Comparison of ENCODE assay signal across 2 cellular contexts in the genomic region with DNA sequence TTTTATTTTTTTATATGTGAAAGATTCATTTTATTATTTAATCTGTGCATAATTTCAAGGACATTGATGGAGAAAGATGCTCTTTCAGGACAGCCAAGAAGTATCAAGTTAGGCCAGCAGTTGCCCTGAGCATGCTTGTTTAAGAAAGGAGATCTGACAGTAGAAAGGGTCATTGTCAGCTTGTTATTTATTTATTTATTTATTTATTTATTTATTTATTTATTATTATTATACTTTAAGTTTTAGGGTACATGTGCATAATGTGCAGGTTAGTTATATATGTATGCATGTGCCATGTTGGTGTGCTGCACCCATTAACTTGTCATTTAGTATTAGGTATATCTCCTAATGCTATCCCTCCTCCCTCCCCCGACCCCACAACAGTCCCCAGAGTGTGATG.
A peak's percentile ranks its signal among the peaks of the same experiment; 100 is the strongest.
DNase-seq lines count a peak whose midpoint lies in the region; ATAC-seq, FAIRE-seq and TF ChIP-seq lines count a peak whose summit lies in the region.
"Not testable (repeated sequence)": the region's sequence is repeated elsewhere in the genome, so short reads cannot be mapped to it uniquely, and the experiment has no call there.

No MANE protein-coding gene starts in this region.

- 17% methylated on average over 1 of the region's 1 CpG for WGBS in A549 (ENCODE audit: missing lambda C conversion rate)

- not testable (repeated sequence) for DNase-seq in A549 (ENCODE audit: low read depth in 1 of 2, low spot score in 1 of 2)

- not testable (repeated sequence) for FAIRE-seq in A549 (lab: Jason Lieb, UNC)

- POLR2A ChIA-PET in A549 (lab: Yijun Ruan, JAX); HEK293 (lab: Yijun Ruan, JAX): not testable (repeated sequence)

- TF ChIP-seq RAD21 in A549 (conservative IDR thresholded peaks at IDR 0.05 in 1 of 2, IDR thresholded peaks at IDR 0.05 in 1 of 2), result not testable (repeated sequence)

- not testable (repeated sequence) for H3K4me3 ChIP-seq in A549; HEK293 (ENCODE audit: low read depth, low read length)

- H3K36me3 ChIP-seq in HEK293 (ENCODE audit: control insufficient read depth in 2 of 2, insufficient read depth in 1 of 2, low read length in 2 of 2), result not testable (repeated sequence)

- H3K4me1 ChIP-seq in A549; HEK293 (ENCODE audit: control insufficient read depth, insufficient read depth, low read length): not testable (repeated sequence)

- CTCF ChIA-PET in A549 (lab: Yijun Ruan, JAX); HEK293 (lab: Yijun Ruan, JAX): not testable (repeated sequence)

- TF ChIP-seq CTCF in A549 (IDR thresholded peaks at IDR 0.05); HEK293 (tag by site-specific recombination; IDR thresholded peaks at IDR 0.05): not testable (repeated sequence)

- H3K4me2 ChIP-seq in A549, result not testable (repeated sequence)

- not testable (repeated sequence) for H3K9me3 ChIP-seq in A549; HEK293 (ENCODE audit: control insufficient read depth, insufficient read depth, low read depth, low read length)

- not testable (repeated sequence) for ATAC-seq in A549

- TF ChIP-seq EP300 in A549 (IDR thresholded peaks at IDR 0.05), result not testable (repeated sequence)

- TF ChIP-seq POLR2A in A549 (IDR thresholded peaks at IDR 0.05; ENCODE audit: low read length), result not testable (repeated sequence)

- H3K27ac ChIP-seq in A549; HEK293 (ENCODE audit: extremely low read depth, low read depth, low read length): not testable (repeated sequence)

TF ChIP-seq in A549, 52 proteins besides CTCF, POLR2A, EP300 and RAD21:
- peak; percentile 67 for TF ChIP-seq ZC3H11A (IDR thresholded peaks at IDR 0.05)

TF ChIP-seq in HEK293, 187 proteins besides CTCF, POLR2A, EP300 and RAD21:
- TF ChIP-seq ZNF140 (tag by site-specific recombination; IDR thresholded peaks at IDR 0.05), result peak; percentile 26; the same call in 1 of the 2 replicates
- TF ChIP-seq ZNF394 (tag by site-specific recombination; IDR thresholded peaks at IDR 0.05; ENCODE audit: borderline replicate concordance), result peak; percentile 69; the same call in 1 of the 2 replicates
- TF ChIP-seq ZNF426 (tag by site-specific recombination; IDR thresholded peaks at IDR 0.05), result peak; percentile 45
- peak; percentile 26 for TF ChIP-seq ZNF555 (tag by site-specific recombination; conservative IDR thresholded peaks at IDR 0.05)
- TF ChIP-seq, protein P1, sequence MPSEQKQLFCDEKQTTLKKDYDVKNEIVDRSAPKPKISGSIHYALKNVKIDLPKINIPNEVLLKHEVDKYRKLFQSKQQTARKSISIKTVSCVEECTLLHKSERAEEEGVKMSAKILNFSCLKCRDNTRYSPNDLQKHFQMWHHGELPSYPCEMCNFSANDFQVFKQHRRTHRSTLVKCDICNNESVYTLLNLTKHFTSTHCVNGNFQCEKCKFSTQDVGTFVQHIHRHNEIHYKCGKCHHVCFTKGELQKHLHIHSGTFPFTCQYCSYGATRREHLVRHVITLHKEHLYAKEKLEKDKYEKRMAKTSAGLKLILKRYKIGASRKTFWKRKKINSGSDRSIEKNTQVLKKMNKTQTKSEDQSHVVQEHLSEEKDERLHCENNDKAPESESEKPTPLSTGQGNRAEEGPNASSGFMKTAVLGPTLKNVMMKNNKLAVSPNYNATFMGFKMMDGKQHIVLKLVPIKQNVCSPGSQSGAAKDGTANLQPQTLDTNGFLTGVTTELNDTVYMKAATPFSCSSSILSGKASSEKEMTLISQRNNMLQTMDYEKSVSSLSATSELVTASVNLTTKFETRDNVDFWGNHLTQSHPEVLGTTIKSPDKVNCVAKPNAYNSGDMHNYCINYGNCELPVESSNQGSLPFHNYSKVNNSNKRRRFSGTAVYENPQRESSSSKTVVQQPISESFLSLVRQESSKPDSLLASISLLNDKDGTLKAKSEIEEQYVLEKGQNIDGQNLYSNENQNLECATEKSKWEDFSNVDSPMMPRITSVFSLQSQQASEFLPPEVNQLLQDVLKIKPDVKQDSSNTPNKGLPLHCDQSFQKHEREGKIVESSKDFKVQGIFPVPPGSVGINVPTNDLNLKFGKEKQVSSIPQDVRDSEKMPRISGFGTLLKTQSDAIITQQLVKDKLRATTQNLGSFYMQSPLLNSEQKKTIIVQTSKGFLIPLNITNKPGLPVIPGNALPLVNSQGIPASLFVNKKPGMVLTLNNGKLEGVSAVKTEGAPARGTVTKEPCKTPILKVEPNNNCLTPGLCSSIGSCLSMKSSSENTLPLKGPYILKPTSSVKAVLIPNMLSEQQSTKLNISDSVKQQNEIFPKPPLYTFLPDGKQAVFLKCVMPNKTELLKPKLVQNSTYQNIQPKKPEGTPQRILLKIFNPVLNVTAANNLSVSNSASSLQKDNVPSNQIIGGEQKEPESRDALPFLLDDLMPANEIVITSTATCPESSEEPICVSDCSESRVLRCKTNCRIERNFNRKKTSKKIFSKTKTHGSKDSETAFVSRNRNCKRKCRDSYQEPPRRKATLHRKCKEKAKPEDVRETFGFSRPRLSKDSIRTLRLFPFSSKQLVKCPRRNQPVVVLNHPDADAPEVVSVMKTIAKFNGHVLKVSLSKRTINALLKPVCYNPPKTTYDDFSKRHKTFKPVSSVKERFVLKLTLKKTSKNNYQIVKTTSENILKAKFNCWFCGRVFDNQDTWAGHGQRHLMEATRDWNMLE (tag by site-specific recombination; conservative IDR thresholded peaks at IDR 0.05; ENCODE audit: low read depth), result peak; percentile 57
- peak; percentile 22; the same call in 1 of the 2 replicates for TF ChIP-seq ZNF623 (tag by site-specific recombination; IDR thresholded peaks at IDR 0.05)
